In genomic region chr14:20412422-20412821, GRCh38 we compare ENCODE assay signal across 8 cellular contexts. TPM values are rescaled to one million over a fixed set of nuclear protein-coding genes. Genes with fewer than 3 reads are reported as not detected.
DNase-seq lines count a peak whose midpoint lies in the region; ATAC-seq and TF ChIP-seq lines count a peak whose summit lies in the region.

No MANE protein-coding gene starts in this region.

- peaks cover 10% of the 10 kb centered on the region for H3K4me1 ChIP-seq in colonic mucosa
- peaks cover 13% of the 10 kb centered on the region for H3K4me1 ChIP-seq in muscle layer of colon (ENCODE audit: insufficient read depth, low read length)

- H3K36me3 ChIP-seq in KOPT-K1 (ENCODE audit: insufficient read depth, low read length) (peaks cover 15% of the 10 kb centered on the region), colonic mucosa (no peaks in the 10 kb centered on the region), muscle layer of colon (ENCODE audit: insufficient read depth, low read length) (peaks cover 11% of the 10 kb centered on the region)

- no peaks in the 10 kb centered on the region for H3K9me3 ChIP-seq in KOPT-K1 (ENCODE audit: insufficient read depth, low read length, poor library complexity, severe bottlenecking)
- no peaks in the 10 kb centered on the region for H3K9me3 ChIP-seq in colonic mucosa
- H3K9me3 ChIP-seq in muscle layer of colon (ENCODE audit: low read length), result no peaks in the 10 kb centered on the region

- peak overlapping the region; percentile 62 for H3K4me3 ChIP-seq in colonic mucosa
- H3K4me3 ChIP-seq in muscle layer of colon (ENCODE audit: low read depth in 1 of 2, low read length in 2 of 2), result peak overlapping the region; percentile 69 to 80

- H3K27ac ChIP-seq in KOPT-K1 (ENCODE audit: low read depth, low read length, poor library complexity, severe bottlenecking), result peak overlapping the region; percentile 75
- H3K27ac ChIP-seq in colonic mucosa, result peak overlapping the region; percentile 98
- peak overlapping the region; percentile 90 for H3K27ac ChIP-seq in muscle layer of colon (ENCODE audit: low read depth, low read length)

- intact Hi-C loops in colonic mucosa (cut with DNase I), result loop anchor here (5.0 to 10.0 kb wide), 3 partner anchors 45 to 272 kb away; partner anchors contain the start of genes ANG, APEX1 and RNASE4

- peak; percentile 66 for ATAC-seq in GM21447 (IDR thresholded peaks at IDR 0.05; ENCODE audit: unreplicated experiment)

- DNase-seq in EH (ENCODE audit: low read depth) (peak; percentile 25), colonic mucosa (no peak), glomerular visceral epithelial cell (ENCODE audit: extremely low spot score) (no peak), NCI-H748 (lab: John Stamatoyannopoulos, UW; ENCODE audit: unreplicated experiment) (no peak)
- DNase-seq in stimulated activated CD4-positive, alpha-beta T cell treated with anti-CD3 and anti-CD28 coated beads, Interleukin-4, amount 100 ng/mL, for 1 hour, result no peak

- no peak for TF ChIP-seq CTCF in colonic mucosa (IDR thresholded peaks at IDR 0.05)

- peak overlapping the region; percentile 84 to 98 for H3K9ac ChIP-seq in colonic mucosa (ENCODE audit: low read depth in 2 of 2, low read length in 2 of 2)
- peak overlapping the region; percentile 65 for H3K9ac ChIP-seq in muscle layer of colon (ENCODE audit: low read length)

- H3K27me3 ChIP-seq in colonic mucosa (no peaks in the 10 kb centered on the region), muscle layer of colon (ENCODE audit: control insufficient read depth in 1 of 2, insufficient read depth in 2 of 2, low read length in 2 of 2) (no peaks in the 10 kb centered on the region)

RNA-seq across cellular contexts. Expression of gene TEP1, which starts 0.9 kb away (rescaled TPM):
- 10 to 100 TPM; 53.7 to 71.3 TPM for total RNA-seq in colonic mucosa

RNA-seq across cellular contexts. Expression of gene KLHL33, which starts 23.5 kb away (rescaled TPM):
- total RNA-seq in colonic mucosa, result under 1 TPM; 0.05 TPM

RNA-seq across cellular contexts. Expression of gene OSGEP, which starts 42.2 kb away (rescaled TPM):
- 10 to 100 TPM; 26.9 to 42.0 TPM for total RNA-seq in colonic mucosa

RNA-seq across cellular contexts. Expression of gene APEX1, which starts 42.6 kb away (rescaled TPM):
- 100 to 1,000 TPM; 119 to 169 TPM for total RNA-seq in colonic mucosa

RNA-seq across cellular contexts. Expression of gene PIP4P1, which starts 48.8 kb away (rescaled TPM):
- total RNA-seq in colonic mucosa, result 10 to 100 TPM; 30.3 to 54.6 TPM
